ENCODE assay signal across 22 cellular contexts in genomic region chr21:45530423-45531113, GRCh38. TPM values are rescaled to one million over a fixed set of nuclear protein-coding genes. Genes with fewer than 3 reads are reported as not detected.
DNase-seq lines count a peak whose midpoint lies in the region; ATAC-seq, FAIRE-seq and TF ChIP-seq lines count a peak whose summit lies in the region.
"Had no signal": no experiment of that assay in that cellular context is flagged by ENCODE, and none has a peak within 500 bp of the region (broad histone marks: within the 10 kb centered on the region; RNA-seq: fewer than 3 reads in every experiment).

No MANE protein-coding gene starts in this region.

- H3K9ac ChIP-seq in K562 (ENCODE audit: insufficient read depth in 1 of 2, low read depth in 2 of 2, low read length in 2 of 2) = no peak overlapping the region
- no peak overlapping the region for H3K9ac ChIP-seq in kidney (ENCODE audit: low read length in 2 of 2)

- peaks cover 4% of the 10 kb centered on the region; the same call in 1 of the 2 replicates for H4K20me1 ChIP-seq in K562 (replicated peaks; ENCODE audit: control insufficient read depth, insufficient read depth, low read length)

- CTCF ChIA-PET in K562 (lab: Yijun Ruan, JAX; ENCODE audit: low intra/inter-chr PET ratio) = no interaction called here

- 98% methylated on average over 12 of the region's 50 CpGs for WGBS in K562 (ENCODE audit: insufficient coverage, low coverage, missing lambda C conversion rate)

- no peaks in the 10 kb centered on the region for H3K27me3 ChIP-seq in K562 (ENCODE audit: control insufficient read depth in 2 of 2, insufficient read depth in 2 of 2, low read length in 2 of 2)
- H3K27me3 ChIP-seq: gastroesophageal sphincter had no signal

- H3K27me3 Mint-ChIP-seq in CD14-positive monocyte (ENCODE audit: low read depth in 3 of 3) = no peaks in the 10 kb centered on the region
- H3K27me3 Mint-ChIP-seq: activated CD4-positive, alpha-beta T cell treated with anti-CD3 and anti-CD28 coated beads, Interleukin-2, amount 10 ng/mL, durations not matched to agents 24 days and 14 days; CD4-positive, alpha-beta memory T cell had no signal

- no peak for TF ChIP-seq POLR2A in K562 (conservative IDR thresholded peaks at IDR 0.05)

- BruUV-seq in K562 (replicated peaks; lab: Mats Ljungman, UMichigan) = no TSS peak

- no peak overlapping the region for H3K4me3 Mint-ChIP-seq in CD14-positive monocyte
- H3K4me3 Mint-ChIP-seq: activated CD4-positive, alpha-beta T cell treated with anti-CD3 and anti-CD28 coated beads, Interleukin-2, amount 10 ng/mL, durations not matched to agents 24 days and 14 days; CD4-positive, alpha-beta memory T cell; neural crest cell had no signal

- no peak overlapping the region for H3K27ac ChIP-seq in K562 (ENCODE audit: extremely low read depth, low read depth, low read length)
- no peak overlapping the region for H3K27ac ChIP-seq in kidney (ENCODE audit: low read depth in 2 of 2, low read length in 2 of 2)
- H3K27ac ChIP-seq: gastroesophageal sphincter had no signal

- peaks cover 0 to 44% of the 10 kb centered on the region in 2 experiments; a peak in 2 of 5 replicates for H3K4me1 ChIP-seq in K562 (replicated peaks in 1 of 2; ENCODE audit: control insufficient read depth in 2 of 2, insufficient read depth in 2 of 2, low read length in 2 of 2)
- H3K4me1 ChIP-seq in kidney (ENCODE audit: control insufficient read depth in 1 of 2, insufficient read depth in 1 of 2, low read depth in 1 of 2, low read length in 2 of 2) = peaks cover 8 to 18% of the 10 kb centered on the region in 2 donors
- H3K4me1 ChIP-seq: gastroesophageal sphincter had no signal

- no peak overlapping the region for H3K27ac Mint-ChIP-seq in CD14-positive monocyte
- H3K27ac Mint-ChIP-seq: activated CD4-positive, alpha-beta T cell treated with anti-CD3 and anti-CD28 coated beads, Interleukin-2, amount 10 ng/mL, durations not matched to agents 24 days and 14 days had no signal

- peaks cover 27% of the 10 kb centered on the region for H3K79me2 ChIP-seq in K562 (ENCODE audit: control insufficient read depth, insufficient read depth, low read length)

- DNase-seq in CD14-positive monocyte (ENCODE audit: low spot score) (peak; percentile 44), K562 (ENCODE audit: extremely low read depth in 1 of 4, low spot score in 3 of 4) (no peak), kidney (peak; percentile 68), posterior vena cava (ENCODE audit: low spot score) (peak; percentile 79), C1 segment of cervical spinal cord (lab: John Stamatoyannopoulos, UW) (no peak)
- DNase-seq: activated CD4-positive, alpha-beta T cell treated with anti-CD3 and anti-CD28 coated beads, Interleukin-2, amount 10 ng/mL, durations not matched to agents 24 days and 14 days; activated naive CD4-positive, alpha-beta T cell; anterior cingulate cortex; central memory CD4-positive, alpha-beta T cell; DMS53; KG1; kidney glomerular epithelial cell; NCI-H187; NCI-H226; NCI-H774; OCI-M1 had no signal

- ATAC-seq in K562 = no peak
- no peak for ATAC-seq in GM21515 (IDR thresholded peaks at IDR 0.05; ENCODE audit: unreplicated experiment)
- no peak for ATAC-seq in GM21367 (IDR thresholded peaks at IDR 0.05; ENCODE audit: unreplicated experiment)
- ATAC-seq in HG02938 (IDR thresholded peaks at IDR 0.05; ENCODE audit: unreplicated experiment) = no peak
- ATAC-seq: gastroesophageal sphincter had no signal

- in situ Hi-C loops in K562 (cut with MboI) = no loop called here

- H2AFZ ChIP-seq in K562 (ENCODE audit: low read depth, low read length) = no peak overlapping the region

- POLR2A ChIA-PET in K562 (lab: Yijun Ruan, JAX) = no interaction called here

- intact Hi-C loops in CD14-positive monocyte (cut with micrococcal nuclease) (no loop called here), K562 (cut with micrococcal nuclease) (no loop called here), kidney (cut with DNase I) (no loop called here), posterior vena cava (cut with DNase I) (no loop called here)

- no peak for TF ChIP-seq EP300 in K562 (IDR thresholded peaks at IDR 0.05; ENCODE audit: low read length)

- peaks cover 0 to 6% (median 0%) of the 10 kb centered on the region in 7 donors for H3K9me3 Mint-ChIP-seq in CD14-positive monocyte
- H3K9me3 Mint-ChIP-seq: activated CD4-positive, alpha-beta T cell treated with anti-CD3 and anti-CD28 coated beads, Interleukin-2, amount 10 ng/mL, durations not matched to agents 24 days and 14 days; CD4-positive, alpha-beta memory T cell; neural crest cell had no signal

- peaks cover 31 to 34% of the 10 kb centered on the region in 2 donors for H3K36me3 Mint-ChIP-seq in CD14-positive monocyte

- H3K4me3 ChIP-seq in K562 (no peak overlapping the region), kidney (ENCODE audit: low read length in 2 of 2) (no peak overlapping the region)
- H3K4me3 ChIP-seq: gastroesophageal sphincter had no signal

- H3K9me1 ChIP-seq in K562 (ENCODE audit: control insufficient read depth, insufficient read depth, low read length) = no peaks in the 10 kb centered on the region

- H3K4me2 ChIP-seq in K562 (ENCODE audit: insufficient read depth, low read length) = no peak overlapping the region

- H3K36me3 ChIP-seq in K562 (ENCODE audit: control insufficient read depth, insufficient read depth, low read length) (peaks cover 92% of the 10 kb centered on the region), kidney (ENCODE audit: control insufficient read depth in 1 of 2, insufficient read depth in 2 of 2, low read length in 2 of 2) (peaks cover 0 to 6% of the 10 kb centered on the region in 2 donors)

- TF ChIP-seq CTCF in CD14-positive monocyte (IDR thresholded peaks at IDR 0.05) (no peak), K562 (IDR thresholded peaks at IDR 0.05 in 2 of 3, conservative IDR thresholded peaks at IDR 0.05 in 1 of 3; ENCODE audit: insufficient read depth in 2 of 3, low read depth in 1 of 3, low read length in 3 of 3) (no peak), kidney (IDR thresholded peaks at IDR 0.05; ENCODE audit: borderline replicate concordance, extremely low read depth, insufficient read depth) (no peak)

- peaks cover 37% of the 10 kb centered on the region for H3K4me1 Mint-ChIP-seq in CD14-positive monocyte
- H3K4me1 Mint-ChIP-seq: neural crest cell had no signal

- FAIRE-seq in K562 (lab: Jason Lieb, UNC) = no peak
- FAIRE-seq in kidney (lab: Jason Lieb, UNC) = no peak

- no peak for TF ChIP-seq RAD21 in K562 (CRISPR knock-in tag; conservative IDR thresholded peaks at IDR 0.05 in 1 of 2, IDR thresholded peaks at IDR 0.05 in 1 of 2)

- H3K9me3 ChIP-seq in K562 (replicated peaks; ENCODE audit: control insufficient read depth, insufficient read depth, low read depth, low read length) (no peaks in the 10 kb centered on the region), kidney (ENCODE audit: control insufficient read depth in 1 of 2, low read length in 2 of 2) (no peaks in the 10 kb centered on the region)
- H3K9me3 ChIP-seq: gastroesophageal sphincter had no signal

TF ChIP-seq in K562, 482 proteins besides CTCF, POLR2A, EP300 and RAD21:
- TF ChIP-seq POLR2G (IDR thresholded peaks at IDR 0.05; ENCODE audit: low read depth, low read length) (peak; percentile 44), MEF2D (tag; conservative IDR thresholded peaks at IDR 0.05; ENCODE audit: low read depth) (no peak)
- TF ChIP-seq, protein P1, sequence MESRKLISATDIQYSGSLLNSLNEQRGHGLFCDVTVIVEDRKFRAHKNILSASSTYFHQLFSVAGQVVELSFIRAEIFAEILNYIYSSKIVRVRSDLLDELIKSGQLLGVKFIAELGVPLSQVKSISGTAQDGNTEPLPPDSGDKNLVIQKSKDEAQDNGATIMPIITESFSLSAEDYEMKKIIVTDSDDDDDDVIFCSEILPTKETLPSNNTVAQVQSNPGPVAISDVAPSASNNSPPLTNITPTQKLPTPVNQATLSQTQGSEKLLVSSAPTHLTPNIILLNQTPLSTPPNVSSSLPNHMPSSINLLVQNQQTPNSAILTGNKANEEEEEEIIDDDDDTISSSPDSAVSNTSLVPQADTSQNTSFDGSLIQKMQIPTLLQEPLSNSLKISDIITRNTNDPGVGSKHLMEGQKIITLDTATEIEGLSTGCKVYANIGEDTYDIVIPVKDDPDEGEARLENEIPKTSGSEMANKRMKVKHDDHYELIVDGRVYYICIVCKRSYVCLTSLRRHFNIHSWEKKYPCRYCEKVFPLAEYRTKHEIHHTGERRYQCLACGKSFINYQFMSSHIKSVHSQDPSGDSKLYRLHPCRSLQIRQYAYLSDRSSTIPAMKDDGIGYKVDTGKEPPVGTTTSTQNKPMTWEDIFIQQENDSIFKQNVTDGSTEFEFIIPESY (CRISPR knock-in tag; IDR thresholded peaks at IDR 0.05) = peak; percentile 67

RNA-seq across cellular contexts. Expression of gene SLC19A1, which starts 11.7 kb away (rescaled TPM):
- polyA plus RNA-seq in CD14-positive monocyte (10 to 100 TPM; 39.9 to 53.0 TPM), K562 (2011; rRNA removed) (11.5 and 24.6 TPM in 2 replicates), K562 (2014; fragmentation: Illumina TruSeq; extraction: Trizol) (12.0 and 24.5 TPM in 2 replicates), K562 (2014; fragmentation: Nextera tagmentation; extraction: Ambion mirVana) (1 to 10 TPM in 1 of 2 experiments, under 1 TPM in 1; 0.65 to 2.3 TPM), K562 (2014; rRNA removed) (36.6 and 50.8 TPM in 2 replicates), kidney (ENCODE audit: insufficient read depth, low read depth, low replicate concordance) (5.1 TPM)
- 43.8 and 108 TPM in 2 replicates for total RNA-seq in K562 (2011; cell fraction: chromatin; rRNA removed; ENCODE audit: low replicate concordance)
- 90.5 and 93.4 TPM in 2 replicates for total RNA-seq in K562 (2011; cell fraction: nucleolus; rRNA removed)
- total RNA-seq in K562 (2011; cell fraction: nucleoplasm; rRNA removed) = 52.4 and 63.7 TPM in 2 replicates
- total RNA-seq in K562 (2014; rRNA removed) (34.7 and 41.3 TPM in 2 replicates), K562 (2014; rRNA removed; fragmentation: Illumina TruSeq; extraction: Trizol) (8.0 and 8.7 TPM in 2 replicates), K562 (2015; rRNA removed; fragmentation: Illumina TruSeq; extraction: Trizol) (18.8 and 21.4 TPM in 2 replicates), K562 (2021) (88.7 and 91.3 TPM in 2 replicates), kidney (7.2 TPM), posterior vena cava (1 to 10 TPM; 4.5 to 6.5 TPM)
- 20.4 and 78.6 TPM in 2 replicates for polyA plus RNA-seq in K562 (2011; cell fraction: cytosol; rRNA removed)
- polyA plus RNA-seq in K562 (2011; cell fraction: nucleus; rRNA removed) = 49.9 and 126 TPM in 2 replicates
- polyA plus RNA-seq in K562 (2012) = 20.5 and 34.6 TPM in 2 replicates
- 11.9 and 16.0 TPM in 2 replicates for polyA minus RNA-seq in K562 (2011; rRNA and poly(A)+ RNA removed)
- polyA minus RNA-seq in K562 (2011; cell fraction: cytosol; rRNA and poly(A)+ RNA removed) = 41.4 and 45.6 TPM in 2 replicates
- 23.3 TPM in 2 replicates for polyA minus RNA-seq in K562 (2011; cell fraction: nucleus; rRNA and poly(A)+ RNA removed)

Comparison
In these comparisons a context has a peak if more than half of its experiments do, and no peak if none do; other contexts are left out.
1. DNase-seq: peak in CD14-positive monocyte (single experiment), kidney (single experiment) and posterior vena cava (single experiment); none in K562 (0 of 4) and C1 segment of cervical spinal cord (0 of 14).